In the genomic region with DNA sequence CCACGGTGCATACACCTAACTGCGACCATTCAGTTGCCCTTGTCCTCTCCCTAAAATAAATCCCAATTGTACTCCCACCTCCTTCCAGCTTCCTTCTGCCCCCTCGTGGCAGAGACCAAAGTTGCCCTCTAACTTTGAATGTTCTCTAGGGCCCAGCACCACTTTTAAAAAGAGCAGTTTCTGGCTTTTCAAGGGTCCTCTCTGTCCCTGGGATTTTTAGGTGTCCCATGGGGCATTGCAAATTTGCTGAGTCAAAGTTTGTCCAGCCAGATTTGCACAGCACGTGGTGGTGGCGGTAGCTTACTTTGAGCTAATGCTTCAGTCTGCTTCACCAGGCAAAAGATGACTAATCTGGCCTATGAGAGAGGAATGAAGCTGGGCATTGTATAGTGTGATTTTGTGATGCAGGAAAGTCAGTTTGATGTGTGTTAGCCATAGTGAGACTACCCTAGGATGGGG, we compare ENCODE assay signal across 1 cellular context.
TF ChIP-seq lines count a peak whose summit lies in the region.

No MANE protein-coding gene starts in this region.

TF ChIP-seq in K562, 482 proteins besides CTCF, POLR2A, EP300 and RAD21 (continued from another document):
- TF ChIP-seq, protein P1, sequence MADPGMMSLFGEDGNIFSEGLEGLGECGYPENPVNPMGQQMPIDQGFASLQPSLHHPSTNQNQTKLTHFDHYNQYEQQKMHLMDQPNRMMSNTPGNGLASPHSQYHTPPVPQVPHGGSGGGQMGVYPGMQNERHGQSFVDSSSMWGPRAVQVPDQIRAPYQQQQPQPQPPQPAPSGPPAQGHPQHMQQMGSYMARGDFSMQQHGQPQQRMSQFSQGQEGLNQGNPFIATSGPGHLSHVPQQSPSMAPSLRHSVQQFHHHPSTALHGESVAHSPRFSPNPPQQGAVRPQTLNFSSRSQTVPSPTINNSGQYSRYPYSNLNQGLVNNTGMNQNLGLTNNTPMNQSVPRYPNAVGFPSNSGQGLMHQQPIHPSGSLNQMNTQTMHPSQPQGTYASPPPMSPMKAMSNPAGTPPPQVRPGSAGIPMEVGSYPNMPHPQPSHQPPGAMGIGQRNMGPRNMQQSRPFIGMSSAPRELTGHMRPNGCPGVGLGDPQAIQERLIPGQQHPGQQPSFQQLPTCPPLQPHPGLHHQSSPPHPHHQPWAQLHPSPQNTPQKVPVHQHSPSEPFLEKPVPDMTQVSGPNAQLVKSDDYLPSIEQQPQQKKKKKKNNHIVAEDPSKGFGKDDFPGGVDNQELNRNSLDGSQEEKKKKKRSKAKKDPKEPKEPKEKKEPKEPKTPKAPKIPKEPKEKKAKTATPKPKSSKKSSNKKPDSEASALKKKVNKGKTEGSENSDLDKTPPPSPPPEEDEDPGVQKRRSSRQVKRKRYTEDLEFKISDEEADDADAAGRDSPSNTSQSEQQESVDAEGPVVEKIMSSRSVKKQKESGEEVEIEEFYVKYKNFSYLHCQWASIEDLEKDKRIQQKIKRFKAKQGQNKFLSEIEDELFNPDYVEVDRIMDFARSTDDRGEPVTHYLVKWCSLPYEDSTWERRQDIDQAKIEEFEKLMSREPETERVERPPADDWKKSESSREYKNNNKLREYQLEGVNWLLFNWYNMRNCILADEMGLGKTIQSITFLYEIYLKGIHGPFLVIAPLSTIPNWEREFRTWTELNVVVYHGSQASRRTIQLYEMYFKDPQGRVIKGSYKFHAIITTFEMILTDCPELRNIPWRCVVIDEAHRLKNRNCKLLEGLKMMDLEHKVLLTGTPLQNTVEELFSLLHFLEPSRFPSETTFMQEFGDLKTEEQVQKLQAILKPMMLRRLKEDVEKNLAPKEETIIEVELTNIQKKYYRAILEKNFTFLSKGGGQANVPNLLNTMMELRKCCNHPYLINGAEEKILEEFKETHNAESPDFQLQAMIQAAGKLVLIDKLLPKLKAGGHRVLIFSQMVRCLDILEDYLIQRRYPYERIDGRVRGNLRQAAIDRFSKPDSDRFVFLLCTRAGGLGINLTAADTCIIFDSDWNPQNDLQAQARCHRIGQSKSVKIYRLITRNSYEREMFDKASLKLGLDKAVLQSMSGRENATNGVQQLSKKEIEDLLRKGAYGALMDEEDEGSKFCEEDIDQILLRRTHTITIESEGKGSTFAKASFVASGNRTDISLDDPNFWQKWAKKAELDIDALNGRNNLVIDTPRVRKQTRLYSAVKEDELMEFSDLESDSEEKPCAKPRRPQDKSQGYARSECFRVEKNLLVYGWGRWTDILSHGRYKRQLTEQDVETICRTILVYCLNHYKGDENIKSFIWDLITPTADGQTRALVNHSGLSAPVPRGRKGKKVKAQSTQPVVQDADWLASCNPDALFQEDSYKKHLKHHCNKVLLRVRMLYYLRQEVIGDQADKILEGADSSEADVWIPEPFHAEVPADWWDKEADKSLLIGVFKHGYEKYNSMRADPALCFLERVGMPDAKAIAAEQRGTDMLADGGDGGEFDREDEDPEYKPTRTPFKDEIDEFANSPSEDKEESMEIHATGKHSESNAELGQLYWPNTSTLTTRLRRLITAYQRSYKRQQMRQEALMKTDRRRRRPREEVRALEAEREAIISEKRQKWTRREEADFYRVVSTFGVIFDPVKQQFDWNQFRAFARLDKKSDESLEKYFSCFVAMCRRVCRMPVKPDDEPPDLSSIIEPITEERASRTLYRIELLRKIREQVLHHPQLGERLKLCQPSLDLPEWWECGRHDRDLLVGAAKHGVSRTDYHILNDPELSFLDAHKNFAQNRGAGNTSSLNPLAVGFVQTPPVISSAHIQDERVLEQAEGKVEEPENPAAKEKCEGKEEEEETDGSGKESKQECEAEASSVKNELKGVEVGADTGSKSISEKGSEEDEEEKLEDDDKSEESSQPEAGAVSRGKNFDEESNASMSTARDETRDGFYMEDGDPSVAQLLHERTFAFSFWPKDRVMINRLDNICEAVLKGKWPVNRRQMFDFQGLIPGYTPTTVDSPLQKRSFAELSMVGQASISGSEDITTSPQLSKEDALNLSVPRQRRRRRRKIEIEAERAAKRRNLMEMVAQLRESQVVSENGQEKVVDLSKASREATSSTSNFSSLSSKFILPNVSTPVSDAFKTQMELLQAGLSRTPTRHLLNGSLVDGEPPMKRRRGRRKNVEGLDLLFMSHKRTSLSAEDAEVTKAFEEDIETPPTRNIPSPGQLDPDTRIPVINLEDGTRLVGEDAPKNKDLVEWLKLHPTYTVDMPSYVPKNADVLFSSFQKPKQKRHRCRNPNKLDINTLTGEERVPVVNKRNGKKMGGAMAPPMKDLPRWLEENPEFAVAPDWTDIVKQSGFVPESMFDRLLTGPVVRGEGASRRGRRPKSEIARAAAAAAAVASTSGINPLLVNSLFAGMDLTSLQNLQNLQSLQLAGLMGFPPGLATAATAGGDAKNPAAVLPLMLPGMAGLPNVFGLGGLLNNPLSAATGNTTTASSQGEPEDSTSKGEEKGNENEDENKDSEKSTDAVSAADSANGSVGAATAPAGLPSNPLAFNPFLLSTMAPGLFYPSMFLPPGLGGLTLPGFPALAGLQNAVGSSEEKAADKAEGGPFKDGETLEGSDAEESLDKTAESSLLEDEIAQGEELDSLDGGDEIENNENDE (IDR thresholded peaks at IDR 0.05; ENCODE audit: low read depth, low read length): no peak
- TF ChIP-seq ZNF316 (IDR thresholded peaks at IDR 0.05) (peak; percentile 85), MCM5 (IDR thresholded peaks at IDR 0.05; ENCODE audit: low read depth) (no peak), ZNF778 (CRISPR knock-in tag; IDR thresholded peaks at IDR 0.05) (no peak), ZNF134 (CRISPR knock-in tag; conservative IDR thresholded peaks at IDR 0.05) (no peak), C11orf30 (IDR thresholded peaks at IDR 0.05; ENCODE audit: low read depth) (peak; percentile 72; the same call in 1 of the 2 replicates), TOE1 (IDR thresholded peaks at IDR 0.05; ENCODE audit: borderline replicate concordance) (no peak), TOE1 (CRISPR knock-in tag; IDR thresholded peaks at IDR 0.05; ENCODE audit: borderline replicate concordance, low read depth) (no peak), POLR3A (IDR thresholded peaks at IDR 0.05; ENCODE audit: borderline replicate concordance, extremely low read depth, insufficient read depth, insufficient read length) (no peak), PURB (CRISPR knock-in tag; IDR thresholded peaks at IDR 0.05; ENCODE audit: low read depth) (no peak), YBX1 (IDR thresholded peaks at IDR 0.05) (no peak), CXXC5 (CRISPR knock-in tag; IDR thresholded peaks at IDR 0.05) (0 out of 2 replicates have a peak, but pooled peaks have one; percentile 7), RCOR1 (IDR thresholded peaks at IDR 0.05; ENCODE audit: borderline replicate concordance in 1 of 2, low read depth in 2 of 2, low read length in 2 of 2) (peak in 1 of 2 experiments; percentile 15; a peak in 1 of 4 replicates), CBFA2T3 (IDR thresholded peaks at IDR 0.05) (no peak), SMC3 (conservative IDR thresholded peaks at IDR 0.05; ENCODE audit: insufficient read depth, low read depth, low read length) (peak; percentile 68), SRSF9 (IDR thresholded peaks at IDR 0.05; ENCODE audit: borderline replicate concordance, low read depth, low read length) (no peak), ESRRA (IDR thresholded peaks at IDR 0.05; ENCODE audit: borderline replicate concordance, low read depth) (no peak), NEUROD1 (IDR thresholded peaks at IDR 0.05; ENCODE audit: borderline replicate concordance, low read depth, low read length, partially characterized antibody) (no peak), L3MBTL2 (IDR thresholded peaks at IDR 0.05) (0 out of 2 replicates have a peak, but pooled peaks have one; percentile 22), MAFF (IDR thresholded peaks at IDR 0.05; ENCODE audit: low read length) (peak; percentile 53), POLR2AphosphoS2 (IDR thresholded peaks at IDR 0.05; ENCODE audit: low read length) (no peak), SOX6 (IDR thresholded peaks at IDR 0.05) (no peak), STAG1 (CRISPR knock-in tag; IDR thresholded peaks at IDR 0.05; ENCODE audit: borderline replicate concordance) (peak; percentile 43; the same call in 1 of the 2 replicates), HNRNPLL (IDR thresholded peaks at IDR 0.05; ENCODE audit: low read depth, low read length, poor library complexity, severe bottlenecking) (no peak), PHF21A (IDR thresholded peaks at IDR 0.05; ENCODE audit: borderline replicate concordance, low read depth) (peak; percentile 37; the same call in 1 of the 2 replicates), BMI1 (IDR thresholded peaks at IDR 0.05; ENCODE audit: low read length) (no peak), GATAD2A (IDR thresholded peaks at IDR 0.05) (no peak), MAFG (tag; conservative IDR thresholded peaks at IDR 0.05) (peak; percentile 71)
- TF ChIP-seq, protein P2, sequence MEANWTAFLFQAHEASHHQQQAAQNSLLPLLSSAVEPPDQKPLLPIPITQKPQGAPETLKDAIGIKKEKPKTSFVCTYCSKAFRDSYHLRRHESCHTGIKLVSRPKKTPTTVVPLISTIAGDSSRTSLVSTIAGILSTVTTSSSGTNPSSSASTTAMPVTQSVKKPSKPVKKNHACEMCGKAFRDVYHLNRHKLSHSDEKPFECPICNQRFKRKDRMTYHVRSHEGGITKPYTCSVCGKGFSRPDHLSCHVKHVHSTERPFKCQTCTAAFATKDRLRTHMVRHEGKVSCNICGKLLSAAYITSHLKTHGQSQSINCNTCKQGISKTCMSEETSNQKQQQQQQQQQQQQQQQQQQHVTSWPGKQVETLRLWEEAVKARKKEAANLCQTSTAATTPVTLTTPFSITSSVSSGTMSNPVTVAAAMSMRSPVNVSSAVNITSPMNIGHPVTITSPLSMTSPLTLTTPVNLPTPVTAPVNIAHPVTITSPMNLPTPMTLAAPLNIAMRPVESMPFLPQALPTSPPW (CRISPR knock-in tag; IDR thresholded peaks at IDR 0.05): no peak
- TF ChIP-seq, protein P3, sequence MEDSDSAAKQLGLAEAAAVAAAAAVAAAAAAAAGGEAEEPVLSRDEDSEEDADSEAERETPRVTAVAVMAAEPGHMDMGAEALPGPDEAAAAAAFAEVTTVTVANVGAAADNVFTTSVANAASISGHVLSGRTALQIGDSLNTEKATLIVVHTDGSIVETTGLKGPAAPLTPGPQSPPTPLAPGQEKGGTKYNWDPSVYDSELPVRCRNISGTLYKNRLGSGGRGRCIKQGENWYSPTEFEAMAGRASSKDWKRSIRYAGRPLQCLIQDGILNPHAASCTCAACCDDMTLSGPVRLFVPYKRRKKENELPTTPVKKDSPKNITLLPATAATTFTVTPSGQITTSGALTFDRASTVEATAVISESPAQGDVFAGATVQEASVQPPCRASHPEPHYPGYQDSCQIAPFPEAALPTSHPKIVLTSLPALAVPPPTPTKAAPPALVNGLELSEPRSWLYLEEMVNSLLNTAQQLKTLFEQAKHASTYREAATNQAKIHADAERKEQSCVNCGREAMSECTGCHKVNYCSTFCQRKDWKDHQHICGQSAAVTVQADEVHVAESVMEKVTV (CRISPR knock-in tag; IDR thresholded peaks at IDR 0.05): peak; percentile 53
